ENCODE assay signal across 20 cellular contexts in genomic region chr5:155050384-155051019, GRCh38. TPM values are rescaled to one million over a fixed set of nuclear protein-coding genes. Genes with fewer than 3 reads are reported as not detected.
"Had no signal": no experiment of that assay in that cellular context is flagged by ENCODE, and none has a peak within 500 bp of the region (broad histone marks: within the 10 kb centered on the region; RNA-seq: fewer than 3 reads in every experiment).

No MANE protein-coding gene starts in this region.

- H3K9me3 ChIP-seq: body of pancreas, ovary, suprapubic skin, upper lobe of right lung had no signal

- H3K4me1 ChIP-seq: body of pancreas, suprapubic skin, upper lobe of right lung had no signal

- H3K4me1 Mint-ChIP-seq: activated CD8-positive, alpha-beta memory T cell treated with anti-CD3 and anti-CD28 coated beads, Interleukin-2, amount 10 ng/mL, durations not matched to agents 7 days and 5 days; activated naive CD4-positive, alpha-beta T cell treated with anti-CD3 and anti-CD28 coated beads, Interleukin-2, amount 50 U/mL, for 24 hours had no signal

- H3K27me3 ChIP-seq: body of pancreas, ovary, suprapubic skin, upper lobe of right lung had no signal

- H3K36me3 ChIP-seq: ovary, suprapubic skin, upper lobe of right lung had no signal

- DNase-seq: activated CD4-positive, alpha-beta T cell treated with anti-CD3 and anti-CD28 coated beads, Interleukin-2, amount 50 U/mL, for 48 hours; activated CD4-positive, CD25-positive, alpha-beta regulatory T cell treated with anti-CD3 and anti-CD28 coated beads, Interleukin-2, amount 50 U/mL, for 72 hours; activated CD8-positive, alpha-beta memory T cell treated with anti-CD3 and anti-CD28 coated beads, Interleukin-2, amount 10 ng/mL, durations not matched to agents 7 days and 5 days; activated effector memory CD4-positive, alpha-beta T cell treated with Interleukin-2 at 50 U/mL for 16 hours; activated T-cell treated with anti-CD3 and anti-CD28 coated beads, Interleukin-2, amount 50 U/mL, for 24 hours; body of pancreas; central memory CD4-positive, alpha-beta T cell; effector memory CD4-positive, alpha-beta T cell; kidney glomerular epithelial cell; ovary; stimulated activated CD4-positive, alpha-beta T cell treated with anti-CD3 and anti-CD28 coated beads, Interleukin-12 subunit alpha, Interleukin-12 subunit beta, amount 100 ng/mL, for 4 hours; stimulated activated naive CD8-positive, alpha-beta T cell treated with anti-CD3 and anti-CD28 coated beads, Interleukin-15, Interleukin-2, amounts not matched to agents 100 U/mL and 50 U/mL, for 24 hours; upper lobe of right lung had no signal

- H3K36me3 Mint-ChIP-seq: activated CD8-positive, alpha-beta memory T cell treated with anti-CD3 and anti-CD28 coated beads, Interleukin-2, amount 10 ng/mL, durations not matched to agents 7 days and 5 days; activated naive CD4-positive, alpha-beta T cell treated with anti-CD3 and anti-CD28 coated beads, Interleukin-2, amount 50 U/mL, for 24 hours; mesothelial cell of epicardium had no signal

- H3K9me3 Mint-ChIP-seq: activated naive CD4-positive, alpha-beta T cell treated with anti-CD3 and anti-CD28 coated beads, Interleukin-2, amount 50 U/mL, for 24 hours; activated T-cell treated with anti-CD3 and anti-CD28 coated beads, Interleukin-2, amount 50 U/mL, for 24 hours; mesothelial cell of epicardium had no signal

- H3K4me3 Mint-ChIP-seq: activated CD8-positive, alpha-beta memory T cell treated with anti-CD3 and anti-CD28 coated beads, Interleukin-2, amount 10 ng/mL, durations not matched to agents 7 days and 5 days; activated naive CD4-positive, alpha-beta T cell treated with anti-CD3 and anti-CD28 coated beads, Interleukin-2, amount 50 U/mL, for 24 hours; activated T-cell treated with anti-CD3 and anti-CD28 coated beads, Interleukin-2, amount 50 U/mL, for 24 hours; mesothelial cell of epicardium; neural crest cell had no signal

- H3K27ac ChIP-seq: body of pancreas, coronary artery, ovary, suprapubic skin, upper lobe of right lung had no signal

- H3K27ac Mint-ChIP-seq: activated CD8-positive, alpha-beta memory T cell treated with anti-CD3 and anti-CD28 coated beads, Interleukin-2, amount 10 ng/mL, durations not matched to agents 7 days and 5 days; activated naive CD4-positive, alpha-beta T cell treated with anti-CD3 and anti-CD28 coated beads, Interleukin-2, amount 50 U/mL, for 24 hours; activated T-cell treated with anti-CD3 and anti-CD28 coated beads, Interleukin-2, amount 50 U/mL, for 24 hours; mesothelial cell of epicardium had no signal

- H3K4me3 ChIP-seq: body of pancreas, coronary artery, ovary, suprapubic skin, upper lobe of right lung had no signal

RNA-seq across cellular contexts. Expression of gene KIF4B, which starts 36.9 kb away (rescaled TPM):
- total RNA-seq: lower leg skin, mesothelial cell of epicardium, myocyte, neural crest cell had no signal
- polyA plus RNA-seq: ovary had no signal
